Comparison of ENCODE assay signal across 1 cellular context in genomic region chr7:32611201-32611691, GRCh38.
TF ChIP-seq lines count a peak whose summit lies in the region.

No MANE protein-coding gene starts in this region.

TF ChIP-seq in WTC11, 78 proteins besides CTCF, POLR2A, EP300 and RAD21 (continued from another document):
- no peak for TF ChIP-seq ARID4B (CRISPR knock-in tag; IDR thresholded peaks at IDR 0.05; ENCODE audit: borderline replicate concordance)
- no peak for TF ChIP-seq SOX15 (CRISPR knock-in tag; IDR thresholded peaks at IDR 0.05)
- no peak for TF ChIP-seq ESRRA (CRISPR knock-in tag; IDR thresholded peaks at IDR 0.05; ENCODE audit: borderline replicate concordance)
- no peak for TF ChIP-seq ZNF281 (CRISPR knock-in tag; IDR thresholded peaks at IDR 0.05)
